In the genomic region with DNA sequence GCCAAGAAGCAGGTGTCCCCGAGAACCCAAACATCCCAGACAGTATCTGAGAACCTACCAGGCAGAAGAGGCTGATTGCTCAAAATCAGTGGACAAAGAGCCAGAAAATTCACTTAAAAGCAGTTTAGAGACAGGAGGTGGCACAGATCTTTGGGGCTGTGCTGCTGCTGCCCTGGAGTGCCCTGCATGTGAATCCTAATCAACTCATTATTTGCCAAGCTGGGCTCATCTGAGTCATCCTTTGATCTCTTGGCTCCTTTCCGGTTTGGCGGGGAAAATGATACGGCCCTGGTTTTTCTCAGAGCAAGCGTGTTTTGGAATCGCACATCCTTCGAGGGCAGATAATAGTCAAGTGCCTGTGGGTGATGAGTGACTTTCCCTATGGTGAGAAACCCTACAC, we compare ENCODE assay signal across 5 cellular contexts. TPM values are rescaled to one million over a fixed set of nuclear protein-coding genes. Genes with fewer than 3 reads are reported as not detected.
"Had no signal": no experiment of that assay in that cellular context is flagged by ENCODE, and none has a peak within 500 bp of the region (broad histone marks: within the 10 kb centered on the region; RNA-seq: fewer than 3 reads in every experiment).

No MANE protein-coding gene starts in this region.

RNA-seq across cellular contexts. Expression of a gene that starts 9.3 kb away (rescaled TPM):
- total RNA-seq: HepG2, HT-29, HT1080, IMR-90, K562 had no signal

RNA-seq across cellular contexts. Expression of a gene that starts 15.4 kb away (rescaled TPM):
- total RNA-seq: HepG2, HT-29, HT1080, IMR-90, K562 had no signal

RNA-seq across cellular contexts. Expression of a gene that starts 37.4 kb away (rescaled TPM):
- total RNA-seq: HepG2, HT-29, HT1080, IMR-90, K562 had no signal

RNA-seq across cellular contexts. Expression of a gene that starts 45.0 kb away (rescaled TPM):
- total RNA-seq: HepG2, HT-29, HT1080, IMR-90, K562 had no signal

RNA-seq across cellular contexts. Expression of a gene that starts 51.2 kb away (rescaled TPM):
- total RNA-seq: HepG2, HT-29, HT1080, IMR-90, K562 had no signal
